ENCODE assay signal across 21 cellular contexts in the genomic region with DNA sequence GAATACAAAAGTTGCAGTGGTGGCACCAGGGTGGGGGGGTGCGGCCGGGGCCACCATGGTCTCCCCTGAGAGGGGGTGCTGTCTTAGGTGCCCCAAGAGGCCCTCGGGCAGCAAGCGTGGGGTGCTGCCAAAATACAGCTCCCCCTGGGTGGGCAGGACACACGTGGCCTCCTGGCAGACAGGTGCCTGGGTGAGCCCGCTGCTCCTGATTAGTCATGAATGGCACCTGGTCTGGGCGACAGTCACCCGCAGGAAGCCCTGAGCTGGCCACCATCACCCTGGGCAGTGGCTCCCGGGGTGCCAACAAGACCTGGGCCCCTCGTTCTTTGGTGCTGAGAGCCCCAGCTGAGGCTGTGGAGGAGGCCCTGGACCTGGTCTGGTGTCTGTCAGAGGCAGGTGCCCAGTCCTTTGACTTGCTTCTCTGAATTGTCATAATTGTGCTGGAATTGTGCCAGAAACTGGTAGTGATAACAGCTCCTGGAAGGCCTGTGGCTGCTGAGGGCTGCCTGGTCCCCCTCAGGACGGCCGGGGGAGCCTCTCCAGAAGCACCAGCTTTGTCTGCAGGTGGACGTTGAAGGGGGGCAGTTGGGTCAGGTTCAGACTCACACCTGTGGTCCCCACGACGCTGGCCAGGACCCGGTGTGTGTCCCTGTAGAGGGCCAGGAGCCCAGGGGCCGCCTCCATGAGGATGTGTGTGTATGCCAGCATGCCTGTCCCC. TPM values are rescaled to one million over a fixed set of nuclear protein-coding genes. Genes with fewer than 3 reads are reported as not detected.
A peak's percentile ranks its signal among the peaks of the same experiment; 100 is the strongest.
DNase-seq lines count a peak whose midpoint lies in the region; ATAC-seq, FAIRE-seq and TF ChIP-seq lines count a peak whose summit lies in the region.
"Had no signal": no experiment of that assay in that cellular context is flagged by ENCODE, and none has a peak within 500 bp of the region (broad histone marks: within the 10 kb centered on the region; RNA-seq: fewer than 3 reads in every experiment).

No MANE protein-coding gene starts in this region.

- no peak overlapping the region for H3K4me3 Mint-ChIP-seq in activated CD4-positive, alpha-beta T cell treated with anti-CD3 and anti-CD28 coated beads, Interleukin-2, amount 10 ng/mL, durations not matched to agents 24 days and 14 days
- H3K4me3 Mint-ChIP-seq: brain, IgD-negative memory B cell, naive B cell had no signal

- H3K9ac ChIP-seq in GM12878 (ENCODE audit: control insufficient read depth, insufficient read depth, low read length): no peak overlapping the region

- TF ChIP-seq POLR2A in GM12878 (IDR thresholded peaks at IDR 0.05; ENCODE audit: low read depth, low read length): no peak; the same call in 1 of the 2 replicates

- CTCF ChIA-PET in GM12878 (lab: Yijun Ruan, JAX): no interaction called here

- no peak for TF ChIP-seq RAD21 in GM12878 (IDR thresholded peaks at IDR 0.05; ENCODE audit: insufficient read depth, low read depth, low read length)

- 91% methylated on average over 17 of the region's 17 CpGs for WGBS in GM12878 (ENCODE audit: insufficient coverage, insufficient replicate concordance, low lambda C conversion rate, missing lambda C conversion rate)

- H2AFZ ChIP-seq in GM12878 (ENCODE audit: control insufficient read depth, low read depth, low read length): no peak overlapping the region

- no peaks in the 10 kb centered on the region for H3K4me1 Mint-ChIP-seq in activated CD4-positive, alpha-beta T cell treated with anti-CD3 and anti-CD28 coated beads, Interleukin-2, amount 10 ng/mL, durations not matched to agents 24 days and 14 days
- H3K4me1 Mint-ChIP-seq: brain, IgD-negative memory B cell had no signal

- intact Hi-C loops in GM12878 (cut with micrococcal nuclease; ENCODE audit: unreplicated experiment): no loop called here
- intact Hi-C loops in posterior vena cava (cut with DNase I): no loop called here
- intact Hi-C loops in activated CD4-positive, alpha-beta T cell treated with anti-CD3 and anti-CD28 coated beads, Interleukin-2, amount 10 ng/mL, durations not matched to agents 24 days and 14 days (cut with micrococcal nuclease): no loop called here

- H3K79me2 ChIP-seq in GM12878 (ENCODE audit: control insufficient read depth, insufficient read depth, low read length): no peaks in the 10 kb centered on the region

- no peak for ATAC-seq in GM12878

- RAD21 ChIA-PET in GM12878 (lab: Charles Lee; ENCODE audit: unreplicated experiment): no interaction called here

- no peaks in the 10 kb centered on the region; the same call in 2 of the 3 replicates for H3K9me3 ChIP-seq in GM12878 (replicated peaks; ENCODE audit: control insufficient read depth, insufficient read depth, low read length)
- H3K9me3 ChIP-seq: pancreas, suprapubic skin had no signal

- no peak overlapping the region for H3K4me3 ChIP-seq in GM12878
- H3K4me3 ChIP-seq: dorsolateral prefrontal cortex, pancreas, SK-N-MC, skin epidermis, suprapubic skin had no signal

- in situ Hi-C loops in GM12878 (cut with MboI): no loop called here

- no peaks in the 10 kb centered on the region for H4K20me1 ChIP-seq in GM12878 (ENCODE audit: control insufficient read depth, insufficient read depth)

- H3K36me3 ChIP-seq in GM12878 (ENCODE audit: control insufficient read depth in 2 of 2, insufficient read depth in 2 of 2, low read length in 1 of 2): peaks cover 0 to 17% of the 10 kb centered on the region in 2 experiments; a peak in 3 of 4 replicates

- H3K4me1 ChIP-seq in GM12878 (ENCODE audit: control insufficient read depth, insufficient read depth, low read length): no peaks in the 10 kb centered on the region
- H3K4me1 ChIP-seq: pancreas, suprapubic skin had no signal

- H3K27ac Mint-ChIP-seq in activated CD4-positive, alpha-beta T cell treated with anti-CD3 and anti-CD28 coated beads, Interleukin-2, amount 10 ng/mL, durations not matched to agents 24 days and 14 days: no peak overlapping the region
- H3K27ac Mint-ChIP-seq: brain, IgD-negative memory B cell had no signal

- H3K27me3 Mint-ChIP-seq in activated CD4-positive, alpha-beta T cell treated with anti-CD3 and anti-CD28 coated beads, Interleukin-2, amount 10 ng/mL, durations not matched to agents 24 days and 14 days: no peaks in the 10 kb centered on the region
- H3K27me3 Mint-ChIP-seq: IgD-negative memory B cell, naive B cell had no signal

- TSS peak; percentile 24 for BruUV-seq in GM12878 (replicated peaks; lab: Mats Ljungman, UMichigan)

- H3K27ac ChIP-seq in GM12878 (ENCODE audit: control insufficient read depth, insufficient read depth): no peak overlapping the region
- H3K27ac ChIP-seq: dorsolateral prefrontal cortex, pancreas, SK-N-MC, skin epidermis, suprapubic skin had no signal

- H3K9me3 Mint-ChIP-seq in activated CD4-positive, alpha-beta T cell treated with anti-CD3 and anti-CD28 coated beads, Interleukin-2, amount 10 ng/mL, durations not matched to agents 24 days and 14 days: peaks cover 5% of the 10 kb centered on the region

- no peak overlapping the region for H3K4me2 ChIP-seq in GM12878 (ENCODE audit: control insufficient read depth, insufficient read depth)

- TF ChIP-seq CTCF in GM12878 (IDR thresholded peaks at IDR 0.05 in 2 of 3, conservative IDR thresholded peaks at IDR 0.05 in 1 of 3; ENCODE audit: control insufficient read depth in 2 of 3, extremely low read depth in 1 of 3, insufficient read depth in 1 of 3, low read depth in 3 of 3, low read length in 3 of 3): no peak

- DNase-seq in NCI-H748 (lab: John Stamatoyannopoulos, UW; ENCODE audit: unreplicated experiment) (peak; percentile 73), NCI-H748 treated with DMSO at 0.1 percent for 48 hours (lab: John Stamatoyannopoulos, UW) (no peak), NCI-H1092 treated with DMSO at 0.1 percent for 48 hours (lab: John Stamatoyannopoulos, UW) (peak; percentile 1), GM12878 (ENCODE audit: low read depth, low spot score) (no peak), posterior vena cava (ENCODE audit: low spot score) (peak; percentile 46), hypothalamus (lab: John Stamatoyannopoulos, UW) (no peak), KG1 (lab: John Stamatoyannopoulos, UW) (no peak)
- DNase-seq in activated CD4-positive, alpha-beta T cell treated with anti-CD3 and anti-CD28 coated beads, Interleukin-2, amount 10 ng/mL, durations not matched to agents 24 days and 14 days: no peak
- DNase-seq: activated CD4-positive, alpha-beta T cell treated with anti-CD3 and anti-CD28 coated beads, Interleukin-2, amount 50 U/mL, for 1 hour; activated naive CD4-positive, alpha-beta T cell treated with anti-CD3 and anti-CD28 coated beads, Interleukin-2, amount 50 U/mL, for 16 hours; GOT3; naive B cell; NCI-H524 treated with DMSO at 0.1 percent for 48 hours; OCI-M1 had no signal

- TF ChIP-seq EP300 in GM12878 (IDR thresholded peaks at IDR 0.05; ENCODE audit: borderline replicate concordance in 1 of 2, control insufficient read depth in 1 of 2, low read depth in 2 of 2, low read length in 2 of 2): no peak

- SMC1A ChIA-PET in GM12878 (lab: Charles Lee; ENCODE audit: uncharacterized antibody, unreplicated experiment): no interaction called here

- no peak for FAIRE-seq in GM12878 (lab: Jason Lieb, UNC)
- FAIRE-seq: pancreas had no signal

- peaks cover 54% of the 10 kb centered on the region for H3K36me3 Mint-ChIP-seq in activated CD4-positive, alpha-beta T cell treated with anti-CD3 and anti-CD28 coated beads, Interleukin-2, amount 10 ng/mL, durations not matched to agents 24 days and 14 days (ENCODE audit: low read depth)

- POLR2A ChIA-PET in GM12878 (lab: Charles Lee): no interaction called here

- H3K27me3 ChIP-seq in GM12878 (replicated peaks in 1 of 2; ENCODE audit: control insufficient read depth in 2 of 2, insufficient read depth in 2 of 2, low read length in 1 of 2): no peaks in the 10 kb centered on the region
- H3K27me3 ChIP-seq: dorsolateral prefrontal cortex, pancreas, suprapubic skin had no signal

RNA-seq across cellular contexts. Expression of a gene that starts 14.8 kb away (rescaled TPM):
- 43.7 and 49.4 TPM in 2 replicates for total RNA-seq in GM12878 (2013; cell fraction: nucleolus; rRNA removed)
- 9.8 and 10.5 TPM in 2 replicates for total RNA-seq in GM12878 (2014; rRNA removed)
- 3.3 and 3.7 TPM in 2 replicates for total RNA-seq in GM12878 (2014; rRNA removed; fragmentation: Illumina TruSeq; extraction: Trizol)
- total RNA-seq in GM12878 (2021): 15.8 and 16.6 TPM in 2 replicates
- polyA plus RNA-seq in GM12878 (2011; ENCODE audit: low read depth): 4.7 TPM
- polyA plus RNA-seq in GM12878 (2011; rRNA removed): 2.2 and 5.2 TPM in 2 replicates
- 7.2 and 10.1 TPM in 2 replicates for polyA plus RNA-seq in GM12878 (2011; cell fraction: cytosol; rRNA removed)
- polyA plus RNA-seq in GM12878 (2011; cell fraction: nucleus; rRNA removed): 18.2 and 19.7 TPM in 2 replicates
- polyA plus RNA-seq in GM12878 (2012): 12.4 and 15.1 TPM in 2 replicates
- 0.79 and 4.3 TPM in 2 replicates for polyA plus RNA-seq in GM12878 (2014; fragmentation: Illumina TruSeq; extraction: Trizol)
- polyA plus RNA-seq in GM12878 (2014; fragmentation: Nextera tagmentation; extraction: Ambion mirVana): under 1 TPM; 0.22 to 0.37 TPM
- 8.0 and 9.7 TPM in 2 replicates for polyA plus RNA-seq in GM12878 (2014; rRNA removed)
- polyA plus RNA-seq in GM12878 (2016; fragmentation: Nextera tagmentation; extraction: Ambion mirVana): 10 to 100 TPM; 17.9 to 23.4 TPM
- polyA minus RNA-seq in GM12878 (2011; rRNA and poly(A)+ RNA removed): 6.0 and 20.6 TPM in 2 replicates
- 3.6 and 4.7 TPM in 2 replicates for polyA minus RNA-seq in GM12878 (2011; cell fraction: cytosol; rRNA and poly(A)+ RNA removed)
- 3.4 and 4.7 TPM in 2 replicates for polyA minus RNA-seq in GM12878 (2011; cell fraction: nucleus; rRNA and poly(A)+ RNA removed)
- 10 to 100 TPM in 1 of 2 donors, 1 to 10 TPM in 1; 8.9 to 11.7 TPM for total RNA-seq in posterior vena cava
- total RNA-seq in activated CD4-positive, alpha-beta T cell treated with anti-CD3 and anti-CD28 coated beads, Interleukin-2, amount 10 ng/mL, durations not matched to agents 24 days and 14 days: 13.8 and 17.9 TPM in 2 replicates

RNA-seq across cellular contexts. Expression of a gene that starts 15.0 kb away (rescaled TPM):
- 19.9 and 22.8 TPM in 2 replicates for total RNA-seq in GM12878 (2013; cell fraction: nucleolus; rRNA removed)
- total RNA-seq in GM12878 (2014; rRNA removed) (37.9 and 49.5 TPM in 2 replicates), GM12878 (2014; rRNA removed; fragmentation: Illumina TruSeq; extraction: Trizol) (16.1 and 16.5 TPM in 2 replicates), GM12878 (2021) (40.6 and 48.1 TPM in 2 replicates), posterior vena cava (10 to 100 TPM; 27.5 to 45.4 TPM)
- polyA plus RNA-seq in GM12878 (2011; ENCODE audit: low read depth): 17.3 TPM
- polyA plus RNA-seq in GM12878 (2011; rRNA removed) (8.4 and 14.0 TPM in 2 replicates), GM12878 (2014; fragmentation: Illumina TruSeq; extraction: Trizol) (3.2 and 11.9 TPM in 2 replicates), GM12878 (2014; fragmentation: Nextera tagmentation; extraction: Ambion mirVana) (10 to 100 TPM in 1 of 2 experiments, 1 to 10 TPM in 1; 9.4 to 15.0 TPM), GM12878 (2014; rRNA removed) (35.7 and 45.0 TPM in 2 replicates), GM12878 (2016; fragmentation: Nextera tagmentation; extraction: Ambion mirVana) (100 to 1,000 TPM in 1 of 2 experiments, 10 to 100 TPM in 1; 97.0 to 111 TPM)
- polyA plus RNA-seq in GM12878 (2011; cell fraction: cytosol; rRNA removed): 22.4 and 29.3 TPM in 2 replicates
- 40.8 and 53.1 TPM in 2 replicates for polyA plus RNA-seq in GM12878 (2011; cell fraction: nucleus; rRNA removed)
- 33.5 and 34.5 TPM in 2 replicates for polyA plus RNA-seq in GM12878 (2012)
- 5.8 and 7.4 TPM in 2 replicates for polyA minus RNA-seq in GM12878 (2011; rRNA and poly(A)+ RNA removed)
- polyA minus RNA-seq in GM12878 (2011; cell fraction: cytosol; rRNA and poly(A)+ RNA removed): 5.6 TPM in 2 replicates
- polyA minus RNA-seq in GM12878 (2011; cell fraction: nucleus; rRNA and poly(A)+ RNA removed): 5.1 and 8.7 TPM in 2 replicates
- 46.8 and 47.4 TPM in 2 replicates for total RNA-seq in activated CD4-positive, alpha-beta T cell treated with anti-CD3 and anti-CD28 coated beads, Interleukin-2, amount 10 ng/mL, durations not matched to agents 24 days and 14 days

RNA-seq across cellular contexts. Expression of a gene that starts 49.8 kb away (rescaled TPM):
- total RNA-seq in GM12878 (2013; cell fraction: nucleolus; rRNA removed): 28.5 and 31.8 TPM in 2 replicates
- 14.1 and 14.7 TPM in 2 replicates for total RNA-seq in GM12878 (2014; rRNA removed)
- total RNA-seq in GM12878 (2014; rRNA removed; fragmentation: Illumina TruSeq; extraction: Trizol): 9.0 and 9.9 TPM in 2 replicates
- 21.2 and 21.6 TPM in 2 replicates for total RNA-seq in GM12878 (2021)
- polyA plus RNA-seq in GM12878 (2011; ENCODE audit: low read depth): 7.8 TPM
- 3.9 and 6.1 TPM in 2 replicates for polyA plus RNA-seq in GM12878 (2011; rRNA removed)
- polyA plus RNA-seq in GM12878 (2011; cell fraction: cytosol; rRNA removed): 6.0 and 8.5 TPM in 2 replicates
- 10.7 and 13.5 TPM in 2 replicates for polyA plus RNA-seq in GM12878 (2011; cell fraction: nucleus; rRNA removed)
- polyA plus RNA-seq in GM12878 (2012): 11.6 and 11.8 TPM in 2 replicates
- polyA plus RNA-seq in GM12878 (2014; fragmentation: Illumina TruSeq; extraction: Trizol): 10.6 and 14.9 TPM in 2 replicates
- 1 to 10 TPM; 2.3 to 2.7 TPM for polyA plus RNA-seq in GM12878 (2014; fragmentation: Nextera tagmentation; extraction: Ambion mirVana)
- 10.6 and 11.0 TPM in 2 replicates for polyA plus RNA-seq in GM12878 (2014; rRNA removed)
- polyA plus RNA-seq in GM12878 (2016; fragmentation: Nextera tagmentation; extraction: Ambion mirVana): 10 to 100 TPM; 14.9 to 16.8 TPM
- polyA minus RNA-seq in GM12878 (2011; rRNA and poly(A)+ RNA removed): 8.4 and 11.6 TPM in 2 replicates
- 7.1 and 7.4 TPM in 2 replicates for polyA minus RNA-seq in GM12878 (2011; cell fraction: cytosol; rRNA and poly(A)+ RNA removed)
- 4.6 and 9.8 TPM in 2 replicates for polyA minus RNA-seq in GM12878 (2011; cell fraction: nucleus; rRNA and poly(A)+ RNA removed)
- total RNA-seq in posterior vena cava: 1 to 10 TPM; 7.3 to 8.5 TPM
- total RNA-seq in activated CD4-positive, alpha-beta T cell treated with anti-CD3 and anti-CD28 coated beads, Interleukin-2, amount 10 ng/mL, durations not matched to agents 24 days and 14 days: 18.2 and 19.8 TPM in 2 replicates

RNA-seq across cellular contexts. Expression of a gene that starts 57.1 kb away (rescaled TPM):
- total RNA-seq in GM12878 (2013; cell fraction: nucleolus; rRNA removed): 27.8 and 36.0 TPM in 2 replicates
- total RNA-seq in GM12878 (2014; rRNA removed) (44.7 and 51.8 TPM in 2 replicates), GM12878 (2014; rRNA removed; fragmentation: Illumina TruSeq; extraction: Trizol) (11.0 and 11.9 TPM in 2 replicates), GM12878 (2021) (59.5 and 60.8 TPM in 2 replicates), posterior vena cava (10 to 100 TPM; 29.9 to 37.2 TPM)
- polyA plus RNA-seq in GM12878 (2011; ENCODE audit: low read depth): 6.5 TPM
- polyA plus RNA-seq in GM12878 (2011; rRNA removed) (8.6 and 12.4 TPM in 2 replicates), GM12878 (2014; fragmentation: Illumina TruSeq; extraction: Trizol) (2.2 and 6.2 TPM in 2 replicates), GM12878 (2014; fragmentation: Nextera tagmentation; extraction: Ambion mirVana) (1 to 10 TPM in 1 of 2 experiments, under 1 TPM in 1; 0.31 to 1.5 TPM), GM12878 (2014; rRNA removed) (57.0 and 57.8 TPM in 2 replicates), GM12878 (2016; fragmentation: Nextera tagmentation; extraction: Ambion mirVana) (10 to 100 TPM; 12.4 to 34.3 TPM)
- polyA plus RNA-seq in GM12878 (2011; cell fraction: cytosol; rRNA removed): 31.3 and 38.2 TPM in 2 replicates
- 84.4 and 94.5 TPM in 2 replicates for polyA plus RNA-seq in GM12878 (2011; cell fraction: nucleus; rRNA removed)
- 30.9 and 46.0 TPM in 2 replicates for polyA plus RNA-seq in GM12878 (2012)
- polyA minus RNA-seq in GM12878 (2011; rRNA and poly(A)+ RNA removed): 3.9 and 14.1 TPM in 2 replicates
- 14.2 and 18.4 TPM in 2 replicates for polyA minus RNA-seq in GM12878 (2011; cell fraction: cytosol; rRNA and poly(A)+ RNA removed)
- 22.6 and 39.2 TPM in 2 replicates for polyA minus RNA-seq in GM12878 (2011; cell fraction: nucleus; rRNA and poly(A)+ RNA removed)
- total RNA-seq in activated CD4-positive, alpha-beta T cell treated with anti-CD3 and anti-CD28 coated beads, Interleukin-2, amount 10 ng/mL, durations not matched to agents 24 days and 14 days: 302 and 304 TPM in 2 replicates

Comparison
In these comparisons a context has a peak if more than half of its experiments do, and no peak if none do; other contexts are left out.
1. DNase-seq: peak in NCI-H748 (single experiment), NCI-H1092 treated with DMSO at 0.1 percent for 48 hours (single experiment) and posterior vena cava (single experiment); none in NCI-H748 treated with DMSO at 0.1 percent for 48 hours (single experiment), GM12878 (single experiment), hypothalamus (0 of 51), KG1 (single experiment) and activated CD4-positive, alpha-beta T cell treated with anti-CD3 and anti-CD28 coated beads, Interleukin-2, amount 10 ng/mL, durations not matched to agents 24 days and 14 days (single experiment).